In the genomic region with DNA sequence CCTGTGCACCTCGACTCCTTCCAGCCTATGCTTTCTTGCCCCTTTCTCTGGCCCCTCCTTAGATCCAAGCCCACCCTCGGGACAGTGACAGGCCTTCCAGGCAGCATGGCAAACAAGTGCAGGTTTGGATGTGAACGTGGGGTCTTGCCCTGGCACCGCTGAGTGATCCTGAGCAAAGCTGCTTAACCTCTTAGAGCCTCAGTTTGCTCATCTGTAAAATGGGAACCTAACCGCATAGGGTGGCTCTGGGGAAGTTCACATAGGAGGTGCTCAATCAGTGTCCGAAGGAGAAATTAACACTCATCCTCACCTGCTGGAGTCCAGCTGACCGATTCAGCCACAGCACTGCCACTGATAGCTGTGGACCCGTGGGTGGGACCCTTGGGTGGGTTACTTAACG, we compare ENCODE assay signal across 2 cellular contexts.
TF ChIP-seq lines count a peak whose summit lies in the region.

No MANE protein-coding gene starts in this region.

TF ChIP-seq in HepG2, 621 proteins besides CTCF, POLR2A, EP300 and RAD21:
- no peak for TF ChIP-seq ZNF672 (CRISPR knock-in tag; IDR thresholded peaks at IDR 0.05)
- peak; percentile 92 for TF ChIP-seq ZNF629 (CRISPR knock-in tag; conservative IDR thresholded peaks at IDR 0.05)
- TF ChIP-seq ZMYM3 (CRISPR knock-in tag; IDR thresholded peaks at IDR 0.05): peak; percentile 49; the same call in 1 of the 2 replicates
TF ChIP-seq in HepG2: peak in this region for 2.

TF ChIP-seq in H1, 55 proteins besides CTCF, POLR2A, EP300 and RAD21:
- TF ChIP-seq KDM1A (IDR thresholded peaks at IDR 0.05; ENCODE audit: borderline replicate concordance, low read length): peak; percentile 77; the same call in 1 of the 2 replicates
- no peak for TF ChIP-seq YY1 (IDR thresholded peaks at IDR 0.05; ENCODE audit: low read depth, low read length)
- TF ChIP-seq GTF2F1 (IDR thresholded peaks at IDR 0.05; ENCODE audit: borderline replicate concordance, low read depth, low read length): no peak
- no peak for TF ChIP-seq TCF12 (IDR thresholded peaks at IDR 0.05; ENCODE audit: low read depth, low read length)
- no peak for TF ChIP-seq CHD1 (IDR thresholded peaks at IDR 0.05; ENCODE audit: low read depth, low read length)
- no peak for TF ChIP-seq EGR1 (IDR thresholded peaks at IDR 0.05; ENCODE audit: borderline replicate concordance, low read depth, low read length)
- no peak for TF ChIP-seq JUN (IDR thresholded peaks at IDR 0.05; ENCODE audit: low read depth, low read length)
